ENCODE assay signal across 1 cellular context in the genomic region with DNA sequence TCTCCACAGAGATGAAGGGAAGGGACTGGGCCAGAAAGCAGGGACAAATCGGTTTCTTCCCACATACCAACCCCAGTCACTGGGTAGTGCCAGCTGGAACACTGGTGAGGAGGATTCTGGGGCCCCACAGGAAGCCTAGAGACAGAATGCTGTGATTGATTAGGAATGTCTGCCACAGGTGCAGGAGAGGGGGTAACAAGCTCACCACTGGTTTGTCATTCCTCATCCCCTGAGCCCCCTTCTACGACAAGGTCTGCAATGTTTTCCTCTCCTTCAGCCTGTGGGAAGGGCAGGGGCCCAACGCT.
A peak's percentile ranks its signal among the peaks of the same experiment; 100 is the strongest.
TF ChIP-seq lines count a peak whose summit lies in the region.

No MANE protein-coding gene starts in this region.

TF ChIP-seq in GM12878, 131 proteins besides CTCF, POLR2A, EP300 and RAD21 (continued from another document):
- TF ChIP-seq MLLT1 (IDR thresholded peaks at IDR 0.05) = peak; percentile 41
- TF ChIP-seq IKZF1 (conservative IDR thresholded peaks at IDR 0.05) = no peak
- TF ChIP-seq SRF (IDR thresholded peaks at IDR 0.05; ENCODE audit: low read depth in 2 of 2, low read length in 2 of 2) = 0 out of 4 replicates have a peak, but pooled peaks of 1 of the 2 experiments have one; percentile 20
- no peak for TF ChIP-seq USF2 (IDR thresholded peaks at IDR 0.05; ENCODE audit: borderline replicate concordance, low read depth, low read length)
- TF ChIP-seq TARDBP (IDR thresholded peaks at IDR 0.05; ENCODE audit: borderline replicate concordance) = no peak
- no peak for TF ChIP-seq RFX5 (IDR thresholded peaks at IDR 0.05; ENCODE audit: low read depth, low read length)
- no peak for TF ChIP-seq NRF1 (conservative IDR thresholded peaks at IDR 0.05; ENCODE audit: low read depth, low read length)
